10 cellular contexts compared by ENCODE assay signal in genomic region chr17:18786890-18787289, GRCh38. TPM values are rescaled to one million over a fixed set of nuclear protein-coding genes. Genes with fewer than 3 reads are reported as not detected.
"Had no signal": no experiment of that assay in that cellular context is flagged by ENCODE, and none has a peak within 500 bp of the region (broad histone marks: within the 10 kb centered on the region; RNA-seq: fewer than 3 reads in every experiment).

No MANE protein-coding gene starts in this region.

RNA-seq across cellular contexts. Expression of gene FBXW10, which starts 43.0 kb away (rescaled TPM):
- total RNA-seq: naive thymus-derived CD8-positive, alpha-beta T cell; natural killer cell treated with Interleukin-12 subunit alpha and Interleukin-12 subunit beta and Interleukin-15 and Interleukin-18, amount 100 ng/mL, for 72 hours; osteocyte; right atrium auricular region; sciatic nerve; thoracic aorta; tibial nerve; upper lobe of right lung; urinary bladder had no signal
- polyA plus RNA-seq: naive thymus-derived CD8-positive, alpha-beta T cell; smooth muscle cell had no signal
